8 cellular contexts compared by ENCODE assay signal in the genomic region with DNA sequence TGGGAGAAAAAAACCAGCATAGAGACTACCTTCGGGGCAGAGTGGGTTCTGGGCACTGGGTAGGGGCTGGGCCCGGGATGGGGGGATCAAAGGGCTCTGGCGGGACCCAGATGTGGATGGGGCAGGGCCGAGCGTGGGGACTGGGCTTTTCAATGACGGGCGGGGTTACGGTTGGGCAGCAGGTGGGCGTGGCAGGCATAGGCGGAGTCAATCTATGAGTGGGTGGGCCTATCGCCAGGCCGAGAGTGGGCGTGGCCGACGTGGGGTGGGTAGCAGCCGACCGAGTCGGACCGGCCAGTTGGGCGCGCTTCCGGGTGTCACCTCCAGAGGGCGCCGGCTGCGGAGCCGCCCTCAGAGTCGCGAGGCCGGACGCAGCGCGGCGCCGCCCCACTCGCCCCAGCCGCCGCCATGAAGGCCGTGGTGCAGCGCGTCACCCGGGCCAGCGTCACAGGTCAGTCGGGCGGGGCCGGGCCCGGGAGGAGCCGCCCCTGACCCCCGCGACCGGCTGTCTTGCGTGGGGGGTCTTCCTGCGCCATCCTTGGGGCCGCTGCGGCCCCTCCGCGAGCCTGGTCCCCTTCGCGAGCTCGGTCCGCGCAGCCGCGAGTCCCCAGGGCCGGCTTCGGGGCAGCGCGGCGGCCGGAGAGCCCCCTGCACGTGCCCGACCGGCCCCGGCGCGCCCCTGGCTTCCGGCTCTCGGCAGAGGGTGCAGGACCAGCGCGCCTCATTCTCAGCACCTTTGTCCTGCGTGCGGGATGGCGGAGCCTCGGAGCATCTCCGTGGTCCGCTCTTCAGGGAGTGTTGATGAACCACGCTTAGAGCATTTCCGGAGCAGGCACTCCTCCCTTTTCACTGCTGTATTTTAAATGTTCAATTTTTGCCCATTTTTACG.
DNase-seq lines count a peak whose midpoint lies in the region; ATAC-seq lines count a peak whose summit lies in the region.

A gene with protein sequence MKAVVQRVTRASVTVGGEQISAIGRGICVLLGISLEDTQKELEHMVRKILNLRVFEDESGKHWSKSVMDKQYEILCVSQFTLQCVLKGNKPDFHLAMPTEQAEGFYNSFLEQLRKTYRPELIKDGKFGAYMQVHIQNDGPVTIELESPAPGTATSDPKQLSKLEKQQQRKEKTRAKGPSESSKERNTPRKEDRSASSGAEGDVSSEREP (plus strand): TSS at position 390 of the 889 bp plus-strand sequence. CDS start 19 bp downstream, at position 409.

- H4K20me1 ChIP-seq in BLaER1 treated with 17β-estradiol and CSF1 and Interleukin-3, amounts not matched to agents 10 nM and 100 nM: no peaks in the 10 kb centered on the region

- peaks cover 0 to 5% (median 0%) of the 10 kb centered on the region in 10 experiments; a peak in 3 of 20 replicates for H3K4me1 ChIP-seq in BLaER1 treated with 17β-estradiol and CSF1 and Interleukin-3, amounts not matched to agents 10 nM and 100 nM

- peak; percentile 92 for ATAC-seq in HG03439 (IDR thresholded peaks at IDR 0.05; ENCODE audit: unreplicated experiment)

- H3K36me3 ChIP-seq in BLaER1 treated with 17β-estradiol and CSF1 and Interleukin-3, amounts not matched to agents 10 nM and 100 nM: no peaks in the 10 kb centered on the region

- peak within 1 kb of the TSS; percentile 17 to 82 (median 76); a peak in 21 of 22 replicates for H3K27ac ChIP-seq in BLaER1 treated with 17β-estradiol and CSF1 and Interleukin-3, amounts not matched to agents 10 nM and 100 nM
- peak within 1 kb of the TSS; percentile 60 for H3K27ac ChIP-seq in cingulate gyrus (ENCODE audit: low read depth, low read length)

- H3K4me2 ChIP-seq in BLaER1 treated with 17β-estradiol and CSF1 and Interleukin-3, amounts not matched to agents 10 nM and 100 nM: peak within 1 kb of the TSS; percentile 55 to 84 (median 78)

- peak within 1 kb of the TSS; percentile 75 to 85 (median 80) for H3K9ac ChIP-seq in BLaER1 treated with 17β-estradiol and CSF1 and Interleukin-3, amounts not matched to agents 10 nM and 100 nM

- peaks cover 0 to 8% (median 4%) of the 10 kb centered on the region in 11 experiments; a peak in 6 of 22 replicates for H3K9me3 ChIP-seq in BLaER1 treated with 17β-estradiol and CSF1 and Interleukin-3, amounts not matched to agents 10 nM and 100 nM (replicated peaks in 1 of 11)

- DNase-seq in GM19238 (ENCODE audit: insufficient read length, low spot score) (peak; percentile 71), NCI-H510A (lab: John Stamatoyannopoulos, UW) (peak; percentile 85), left kidney (ENCODE audit: low read depth, low spot score) (peak; percentile 94)
- DNase-seq in activated CD4-positive, alpha-beta T cell treated with anti-CD3 and anti-CD28 coated beads for 48 hours: peak; percentile 95
- peak; percentile 92 for DNase-seq in stimulated activated CD4-positive, alpha-beta T cell treated with anti-CD3 and anti-CD28 coated beads, Interleukin-1b, Interleukin-23, amount 100 ng/mL, for 48 hours

- H3K4me3 ChIP-seq in BLaER1 treated with 17β-estradiol and CSF1 and Interleukin-3, amounts not matched to agents 10 nM and 100 nM: peak within 1 kb of the TSS; percentile 64 to 78 (median 74)

- no peaks in the 10 kb centered on the region for H3K27me3 ChIP-seq in BLaER1 treated with 17β-estradiol and CSF1 and Interleukin-3, amounts not matched to agents 10 nM and 100 nM

Comparison
In these comparisons a context has a peak if more than half of its experiments do, and no peak if none do; other contexts are left out.
1. Peak in every context shown above with its lines: DNase-seq, ATAC-seq, H3K4me3 ChIP-seq and H3K27ac ChIP-seq.